In the genomic region with DNA sequence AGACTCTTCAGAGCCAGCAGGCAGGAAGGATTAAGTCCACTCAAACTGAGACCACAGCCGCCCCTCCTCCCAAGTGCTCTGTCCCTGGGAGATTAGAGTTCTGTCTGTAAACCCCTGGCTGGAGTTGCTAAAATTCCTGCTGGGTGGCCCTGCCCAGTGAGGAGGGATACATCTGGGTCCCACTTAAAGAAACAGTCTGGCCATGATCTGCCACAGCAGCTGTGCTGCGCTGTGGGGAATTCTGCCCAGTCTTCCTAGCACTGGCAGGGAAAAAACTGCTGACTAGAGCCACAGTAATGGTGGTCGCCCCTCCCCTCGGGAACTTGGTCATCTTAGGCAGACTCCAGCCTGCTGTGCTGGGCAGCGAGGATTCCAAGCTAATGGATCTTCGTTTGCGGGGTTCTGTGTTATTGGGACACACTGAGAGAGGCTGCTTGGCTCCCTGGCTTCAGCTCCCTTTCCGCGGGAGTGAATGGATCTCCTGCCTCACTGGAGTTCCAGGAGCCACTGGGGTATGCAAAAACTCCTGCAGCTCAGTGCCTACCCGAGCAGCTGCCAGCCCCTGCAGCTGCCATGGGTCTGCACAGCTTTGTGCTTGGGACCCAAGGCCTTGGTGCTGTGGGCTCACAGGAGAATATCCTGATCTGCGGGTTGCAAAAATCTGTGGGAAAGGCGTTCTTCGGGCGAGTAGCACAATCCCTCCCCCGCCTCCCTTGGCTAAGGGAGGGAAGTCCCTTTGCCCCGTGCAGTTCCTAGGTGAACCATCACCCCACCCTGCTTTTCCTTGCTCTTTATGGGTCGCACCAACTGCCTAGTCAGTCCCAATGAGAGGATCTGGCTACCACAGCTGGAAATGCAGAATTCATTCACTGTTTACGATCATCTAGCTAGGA, we compare ENCODE assay signal across 22 cellular contexts. TPM values are rescaled to one million over a fixed set of nuclear protein-coding genes. Genes with fewer than 3 reads are reported as not detected.
DNase-seq lines count a peak whose midpoint lies in the region; ATAC-seq and TF ChIP-seq lines count a peak whose summit lies in the region.
"Had no signal": no experiment of that assay in that cellular context is flagged by ENCODE, and none has a peak within 500 bp of the region (broad histone marks: within the 10 kb centered on the region; RNA-seq: fewer than 3 reads in every experiment).

No MANE protein-coding gene starts in this region.

- peaks cover 6% of the 10 kb centered on the region for H3K4me1 ChIP-seq in left ventricle myocardium inferior
- H3K4me1 ChIP-seq: A549, foreskin keratinocyte, left lung, stomach had no signal

- no peaks in the 10 kb centered on the region for H3K9me3 ChIP-seq in left ventricle myocardium inferior (replicated peaks)
- H3K9me3 ChIP-seq: A549, left lung had no signal

- ATAC-seq in left cardiac atrium: no peak
- no peak for ATAC-seq in HG02884 (IDR thresholded peaks at IDR 0.05; ENCODE audit: unreplicated experiment)
- no peak for ATAC-seq in GM18873 (IDR thresholded peaks at IDR 0.05; ENCODE audit: low FRiP score, unreplicated experiment)
- ATAC-seq in omental fat pad (ENCODE audit: low FRiP score): no peak
- ATAC-seq: A549; activated T-helper 17 cell treated with anti-CD3 and anti-CD28 coated beads, Interleukin-2, amount 50 U/mL, for 72 hours; foreskin keratinocyte; left lung; sciatic nerve; SK-N-SH treated with all-trans-retinoic acid at 6 μM for 48 hours had no signal

- H3K36me3 ChIP-seq in left ventricle myocardium inferior: no peaks in the 10 kb centered on the region
- H3K36me3 ChIP-seq: left lung had no signal

- peak overlapping the region; percentile 33 for H3K27ac ChIP-seq in left ventricle myocardium inferior (replicated peaks)
- H3K27ac ChIP-seq: A549, epithelial cell of prostate, foreskin keratinocyte, left lung, stomach had no signal

- intact Hi-C loops in left ventricle myocardium inferior (cut with micrococcal nuclease): no loop called here
- intact Hi-C loops in left cardiac atrium (cut with DNase I): no loop called here

- no peak for DNase-seq in left ventricle myocardium inferior
- no peak for DNase-seq in left cardiac atrium
- DNase-seq in iPS-NIHi7 (ENCODE audit: extremely low spot score): peak; percentile 4
- DNase-seq in central memory CD4-positive, alpha-beta T cell: no peak
- no peak for DNase-seq in omental fat pad (ENCODE audit: low spot score)
- DNase-seq: activated naive CD8-positive, alpha-beta T cell treated with anti-CD3 and anti-CD28 coated beads, Interleukin-2, amount 10 ng/mL, durations not matched to agents 7 days and 5 days; Calu3; foreskin keratinocyte; Kasumi-1; left lung; occipital lobe; stomach; T-helper 9 cell had no signal

- no peaks in the 10 kb centered on the region for H3K27me3 ChIP-seq in left ventricle myocardium inferior (ENCODE audit: low read depth)
- H3K27me3 ChIP-seq: foreskin keratinocyte, left lung, stomach had no signal

- H3K4me3 ChIP-seq in left ventricle myocardium inferior (peak overlapping the region; percentile 44), WI38 (ENCODE audit: low read depth, low read length) (0 out of 2 replicates have a peak overlapping the region, but pooled peaks have one; percentile 20)
- H3K4me3 ChIP-seq: A549, left lung, stomach had no signal

- TF ChIP-seq CTCF in left ventricle myocardium inferior (IDR thresholded peaks at IDR 0.05; ENCODE audit: borderline replicate concordance): no peak
- TF ChIP-seq CTCF in WI38 (IDR thresholded peaks at IDR 0.05; ENCODE audit: low read depth, low read length): no peak
- no peak for TF ChIP-seq CTCF in omental fat pad (IDR thresholded peaks at IDR 0.05)

RNA-seq across cellular contexts. Expression of a gene that starts 15.7 kb away (rescaled TPM):
- total RNA-seq in left ventricle myocardium inferior (5.7 TPM), left cardiac atrium (1 to 10 TPM; 3.9 to 5.3 TPM), omental fat pad (10 to 100 TPM in 3 of 4 donors, 1 to 10 TPM in 1; 9.9 to 23.1 (median 12.6) TPM)
- total RNA-seq: HT-29 had no signal
